ENCODE assay signal across 19 cellular contexts in genomic region chr7:28847681-28848080, GRCh38.
DNase-seq lines count a peak whose midpoint lies in the region; ATAC-seq and TF ChIP-seq lines count a peak whose summit lies in the region.
"Had no signal": no experiment of that assay in that cellular context is flagged by ENCODE, and none has a peak within 500 bp of the region (broad histone marks: within the 10 kb centered on the region; RNA-seq: fewer than 3 reads in every experiment).

No MANE protein-coding gene starts in this region.

- no peak overlapping the region for H3K4me3 Mint-ChIP-seq in MCF 10A (ENCODE audit: unreplicated experiment)
- H3K4me3 Mint-ChIP-seq: CD14-positive monocyte, IgD-negative memory B cell had no signal

- H3K9me3 ChIP-seq in esophagus muscularis mucosa (no peaks in the 10 kb centered on the region), right cardiac atrium (ENCODE audit: control insufficient read depth, low read length) (no peaks in the 10 kb centered on the region), suprapubic skin (no peaks in the 10 kb centered on the region)

- H3K4me3 ChIP-seq in esophagus muscularis mucosa = no peak overlapping the region
- H3K4me3 ChIP-seq in right cardiac atrium (ENCODE audit: low read length) = no peak overlapping the region
- no peak overlapping the region for H3K4me3 ChIP-seq in suprapubic skin

- no peaks in the 10 kb centered on the region for H3K36me3 ChIP-seq in esophagus muscularis mucosa
- H3K36me3 ChIP-seq in suprapubic skin = no peaks in the 10 kb centered on the region

- peak; percentile 19 to 60 for ATAC-seq in right cardiac atrium

- no peak for TF ChIP-seq EP300 in esophagus muscularis mucosa (IDR thresholded peaks at IDR 0.05)
- TF ChIP-seq EP300 in suprapubic skin (IDR thresholded peaks at IDR 0.05) = no peak

- H3K27ac ChIP-seq in esophagus muscularis mucosa (replicated peaks in 1 of 4) = peak overlapping the region; percentile 28 to 64 (median 51)
- H3K27ac ChIP-seq in right cardiac atrium (ENCODE audit: low read length) = no peak overlapping the region
- H3K27ac ChIP-seq in suprapubic skin = peak overlapping the region; percentile 54
- H3K27ac ChIP-seq: HL-60 had no signal

- H3K9me3 Mint-ChIP-seq in MCF 10A (ENCODE audit: unreplicated experiment) = no peaks in the 10 kb centered on the region
- H3K9me3 Mint-ChIP-seq: CD14-positive monocyte, IgD-negative memory B cell had no signal

- CTCF ChIA-PET in GM10248 (lab: Yijun Ruan, JAX) = interaction anchor here (1.1 kb wide), 2 partner anchors 16 to 459 kb away, joined by 3 read pairs; no protein-coding TSS in a partner anchor
- CTCF ChIA-PET in MCF 10A (lab: Yijun Ruan, JAX) = no interaction called here

- 72% methylated on average over 7 of the region's 13 CpGs for whole genome bisulfite sequencing in esophagus muscularis mucosa
- 74% methylated on average over 13 of the region's 13 CpGs for WGBS in right cardiac atrium
- WGBS in suprapubic skin = 57% methylated on average over 12 of the region's 13 CpGs

- intact Hi-C loops in esophagus muscularis mucosa (cut with DNase I) = no loop called here
- intact Hi-C loops in right cardiac atrium (cut with DNase I) = no loop called here
- intact Hi-C loops in MCF 10A (cut with micrococcal nuclease) = no loop called here

- no peak overlapping the region for H3K27ac Mint-ChIP-seq in MCF 10A (ENCODE audit: low read depth, unreplicated experiment)
- H3K27ac Mint-ChIP-seq: CD14-positive monocyte, IgD-negative memory B cell had no signal

- POLR2A ChIA-PET in GM10248 (lab: Yijun Ruan, JAX) = no interaction called here
- POLR2A ChIA-PET in MCF 10A (lab: Yijun Ruan, JAX) = no interaction called here

- TF ChIP-seq CTCF in esophagus muscularis mucosa (IDR thresholded peaks at IDR 0.05) (no peak), suprapubic skin (IDR thresholded peaks at IDR 0.05) (no peak), GM10248 (IDR thresholded peaks at IDR 0.05; ENCODE audit: control extremely low read depth, extremely low read depth, low read depth, missing control alignments) (no peak), MCF 10A (IDR thresholded peaks at IDR 0.05; ENCODE audit: unreplicated experiment) (no peak)

- H3K27me3 ChIP-seq in esophagus muscularis mucosa (no peaks in the 10 kb centered on the region), right cardiac atrium (ENCODE audit: control insufficient read depth, insufficient read depth) (no peaks in the 10 kb centered on the region), suprapubic skin (peaks cover 6% of the 10 kb centered on the region)

- H3K4me1 ChIP-seq in esophagus muscularis mucosa (no peaks in the 10 kb centered on the region), right cardiac atrium (ENCODE audit: control insufficient read depth, insufficient read depth, low read length) (no peaks in the 10 kb centered on the region), suprapubic skin (no peaks in the 10 kb centered on the region)

- TF ChIP-seq POLR2A in esophagus muscularis mucosa (IDR thresholded peaks at IDR 0.05; ENCODE audit: low read depth) = no peak
- TF ChIP-seq POLR2A in suprapubic skin (IDR thresholded peaks at IDR 0.05) = no peak

- DNase-seq in AG20443 (ENCODE audit: low spot score) = peak; percentile 68
- DNase-seq in esophagus muscularis mucosa (ENCODE audit: extremely low spot score) = peak; percentile 94
- peak; percentile 21 to 50 (median 44) for DNase-seq in right cardiac atrium
- DNase-seq in suprapubic skin (ENCODE audit: low spot score in 2 of 2) = peak; percentile 75 to 88
- no peak for DNase-seq in GM10248 (ENCODE audit: extremely low spot score)
- DNase-seq in MCF 10A (ENCODE audit: unreplicated experiment) = no peak
- no peak for DNase-seq in NCI-H82 (lab: John Stamatoyannopoulos, UW)
- DNase-seq: AML-193, DMS153, H7, Kasumi-1, NCI-H1105, NCI-H187 treated with DMSO at 0.1 percent for 48 hours, NCI-H345, NCI-H526, SIG-M5 had no signal

- no peaks in the 10 kb centered on the region for H3K36me3 Mint-ChIP-seq in MCF 10A (ENCODE audit: insufficient read depth, unreplicated experiment)
- H3K36me3 Mint-ChIP-seq: CD14-positive monocyte, IgD-negative memory B cell had no signal

- H3K27me3 Mint-ChIP-seq in MCF 10A (ENCODE audit: insufficient read depth, unreplicated experiment) = peaks cover 11% of the 10 kb centered on the region

- no TSS peak for BruUV-seq in MCF 10A (replicated peaks; lab: Mats Ljungman, UMichigan)

- H3K4me1 Mint-ChIP-seq in MCF 10A (ENCODE audit: insufficient read depth, unreplicated experiment) = no peaks in the 10 kb centered on the region
- H3K4me1 Mint-ChIP-seq: CD14-positive monocyte, IgD-negative memory B cell had no signal

Comparison
In these comparisons a context has a peak if more than half of its experiments do, and no peak if none do; other contexts are left out.
1. DNase-seq: peak in AG20443 (single experiment), esophagus muscularis mucosa (single experiment), right cardiac atrium (3 of 3) and suprapubic skin (2 of 2); none in GM10248 (single experiment), MCF 10A (single experiment) and NCI-H82 (single experiment).